Comparison of ENCODE assay signal across 24 cellular contexts in the genomic region with DNA sequence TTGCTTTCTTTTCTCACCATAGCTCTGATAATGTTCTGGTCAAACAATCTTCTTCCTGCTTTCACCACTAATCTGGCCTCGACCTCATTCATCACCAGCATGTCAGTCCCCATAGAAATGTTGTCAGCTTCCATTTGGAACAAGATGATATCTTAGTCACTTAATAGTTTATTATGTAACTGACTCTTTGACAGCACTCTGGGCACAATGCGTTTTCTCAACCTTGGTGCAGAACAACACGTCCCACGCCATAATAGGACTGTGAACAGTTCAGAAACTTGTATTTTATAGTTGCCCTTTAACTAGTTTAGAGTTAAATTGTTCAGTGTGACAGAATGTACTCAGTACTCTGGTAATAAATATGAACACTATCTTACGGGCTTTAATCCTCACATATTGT.
"Had no signal": no experiment of that assay in that cellular context is flagged by ENCODE, and none has a peak within 500 bp of the region (broad histone marks: within the 10 kb centered on the region; RNA-seq: fewer than 3 reads in every experiment).

No MANE protein-coding gene starts in this region.

- H3K4me1 ChIP-seq: Peyer's patch, SJSA1 had no signal

- H3K36me3 ChIP-seq: brain microvascular endothelial cell, cardiac muscle cell, Peyer's patch, SJSA1 had no signal

- H3K4me3 ChIP-seq: cardiac muscle cell, Peyer's patch, SJSA1 had no signal

- H3K27me3 ChIP-seq: brain microvascular endothelial cell, cardiac muscle cell, Peyer's patch, SJSA1 had no signal

- ATAC-seq: activated T-helper 17 cell treated with anti-CD3 and anti-CD28 coated beads, Interleukin-2, amount 50 U/mL, for 72 hours; T-cell had no signal

- DNase-seq: activated CD4-positive, alpha-beta memory T cell treated with anti-CD3 and anti-CD28 coated beads, Interleukin-2, amount 10 ng/mL, durations not matched to agents 7 days and 5 days; activated CD4-positive, alpha-beta T cell treated with anti-CD3 and anti-CD28 coated beads, Interleukin-2, amount 50 U/mL, for 1 hour; activated CD4-positive, CD25-positive, alpha-beta regulatory T cell; activated gamma-delta T cell; activated naive CD4-positive, alpha-beta T cell treated with anti-CD3 and anti-CD28 coated beads for 36 hours; activated T-cell treated with anti-CD3 and anti-CD28 coated beads for 4 hours; activated T-cell treated with anti-CD3 and anti-CD28 coated beads, Interleukin-2, amount 50 U/mL, for 48 hours; amygdala; brain microvascular endothelial cell; NCI-H1048; NCI-H146; NCI-H187 treated with DMSO at 0.1 percent for 48 hours; NCI-H2171; NCI-H2227 treated with DMSO at 0.1 percent for 48 hours; NCI-H526 treated with DMSO at 0.1 percent for 48 hours; NK-92 treated with Interleukin-12 subunit alpha and Interleukin-12 subunit beta, amount 100 ng/mL, for 24 hours; Peyer's patch; SHP77; T-cell; T-helper 2 cell had no signal

- H3K9me3 ChIP-seq: Peyer's patch, SJSA1 had no signal

- H3K27ac ChIP-seq: brain microvascular endothelial cell, cardiac muscle cell, Peyer's patch, SJSA1, VCaP had no signal
